ENCODE assay signal across 12 cellular contexts in the genomic region with DNA sequence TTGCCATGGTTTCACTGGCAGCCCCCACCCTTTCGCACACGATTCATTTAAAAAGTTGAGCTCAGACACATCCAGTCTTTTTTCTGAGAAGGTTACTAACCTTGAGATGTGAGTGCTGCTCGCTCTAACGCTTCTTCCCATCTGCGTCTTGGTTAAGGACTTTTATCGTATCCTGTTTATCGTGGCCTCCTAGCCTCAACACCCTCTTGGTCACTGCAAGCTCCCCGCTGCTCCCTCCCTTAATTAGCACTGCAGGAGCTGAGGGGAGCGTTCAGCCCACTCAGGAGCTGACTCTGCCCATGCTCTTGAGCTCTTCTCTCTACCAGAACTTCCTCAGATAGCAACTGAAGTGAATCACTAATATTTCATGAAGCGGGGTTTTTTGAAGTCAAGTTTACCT. TPM values are rescaled to one million over a fixed set of nuclear protein-coding genes. Genes with fewer than 3 reads are reported as not detected.
DNase-seq lines count a peak whose midpoint lies in the region; ATAC-seq, FAIRE-seq and TF ChIP-seq lines count a peak whose summit lies in the region.
"Had no signal": no experiment of that assay in that cellular context is flagged by ENCODE, and none has a peak within 500 bp of the region (broad histone marks: within the 10 kb centered on the region; RNA-seq: fewer than 3 reads in every experiment).

No MANE protein-coding gene starts in this region.

- H3K9me3 ChIP-seq in right lobe of liver (no peaks in the 10 kb centered on the region), HepG2 (ENCODE audit: low read length) (no peaks in the 10 kb centered on the region), thymus (ENCODE audit: control insufficient read depth) (no peaks in the 10 kb centered on the region), A673 (ENCODE audit: low read depth, low read length, poor library complexity, severe bottlenecking) (no peaks in the 10 kb centered on the region), endodermal cell (ENCODE audit: control insufficient read depth, low read length) (no peaks in the 10 kb centered on the region)

- no peak for TF ChIP-seq EP300 in HepG2 (IDR thresholded peaks at IDR 0.05; ENCODE audit: low read depth in 2 of 2, low read length in 2 of 2)
- no peak for TF ChIP-seq EP300 in HepG2 (CRISPR knock-in tag; IDR thresholded peaks at IDR 0.05; ENCODE audit: borderline replicate concordance)

- BruUV-seq in HepG2 (replicated peaks; lab: Mats Ljungman, UMichigan): no TSS peak
- BruUV-seq in A673 (replicated peaks; lab: Mats Ljungman, UMichigan): no TSS peak

- DNase-seq in right lobe of liver: no peak
- no peak for DNase-seq in HepG2 (ENCODE audit: low spot score)
- DNase-seq in T-cell: peak in 3 of 34 experiments; percentile 22 to 41 (median 34)
- DNase-seq in effector memory CD8-positive, alpha-beta T cell: no peak
- DNase-seq in effector CD4-positive, alpha-beta T cell: no peak
- DNase-seq in A673 (ENCODE audit: low spot score): no peak
- no peak for DNase-seq in endodermal cell
- DNase-seq: anterior cingulate cortex, DMS79, left colon, small intestine had no signal

- H3K4me1 ChIP-seq in right lobe of liver (no peaks in the 10 kb centered on the region), HepG2 (ENCODE audit: insufficient read depth, low read length) (peaks cover 8% of the 10 kb centered on the region; the same call in 1 of the 2 replicates), thymus (ENCODE audit: control insufficient read depth, insufficient read depth, low read length) (no peaks in the 10 kb centered on the region), A673 (ENCODE audit: insufficient read depth, low read length, poor library complexity, severe bottlenecking) (no peaks in the 10 kb centered on the region), endodermal cell (ENCODE audit: control insufficient read depth, insufficient read depth, low read length) (no peaks in the 10 kb centered on the region)

- no peak overlapping the region for H2AFZ ChIP-seq in HepG2 (ENCODE audit: low read length)

- H3K27me3 Mint-ChIP-seq in T-cell (no peaks in the 10 kb centered on the region), endodermal cell (ENCODE audit: insufficient read depth) (no peaks in the 10 kb centered on the region)
- H3K27me3 Mint-ChIP-seq in effector memory CD8-positive, alpha-beta T cell: no peaks in the 10 kb centered on the region

- H3K27me3 ChIP-seq in right lobe of liver (no peaks in the 10 kb centered on the region), HepG2 (ENCODE audit: control insufficient read depth in 1 of 2, insufficient read depth in 2 of 2, low read length in 2 of 2) (no peaks in the 10 kb centered on the region), thymus (ENCODE audit: control insufficient read depth, insufficient read depth) (no peaks in the 10 kb centered on the region), A673 (replicated peaks; ENCODE audit: insufficient read depth, low read depth, low read length, poor library complexity) (no peaks in the 10 kb centered on the region), endodermal cell (ENCODE audit: control insufficient read depth, insufficient read depth, low read length, poor library complexity, severe bottlenecking) (no peaks in the 10 kb centered on the region)

- no peak overlapping the region for H3K9ac ChIP-seq in HepG2 (ENCODE audit: insufficient read depth, low read depth, low read length)
- H3K9ac ChIP-seq in endodermal cell (ENCODE audit: extremely low read depth, low read length, poor library complexity, severe bottlenecking): no peak overlapping the region

- TF ChIP-seq POLR2A in right lobe of liver (IDR thresholded peaks at IDR 0.05) (no peak), HepG2 (IDR thresholded peaks at IDR 0.05; ENCODE audit: insufficient read depth in 1 of 2, low read depth in 2 of 2, low read length in 2 of 2) (no peak)

- 60% methylated on average over 9 of the region's 10 CpGs for WGBS in right lobe of liver (ENCODE audit: insufficient coverage, low coverage, low lambda C conversion rate, missing lambda C conversion rate)
- WGBS in HepG2 (ENCODE audit: low lambda C conversion rate): 81% methylated on average over 10 of the region's 10 CpGs
- WGBS in thymus: 71% methylated on average over 10 of the region's 10 CpGs
- WGBS in endodermal cell (ENCODE audit: insufficient coverage in 1 of 2, insufficient read length in 1 of 2), 2 experiments: 88 to 90% methylated on average over 10 of the region's 10 CpGs

- no peak for TF ChIP-seq RAD21 in HepG2 (CRISPR knock-in tag; IDR thresholded peaks at IDR 0.05)

- POLR2A ChIA-PET in HepG2 (lab: Yijun Ruan, JAX): no interaction called here
- POLR2A ChIA-PET in T-cell (lab: Charles Lee): interaction anchor here (0.6 to 1.9 kb wide), 9 partner anchors 10 to 1252 kb away, joined by 3 to 9 read pairs (median 4); a partner anchor contains a TSS
- POLR2A ChIA-PET in A673 (lab: Charles Lee; ENCODE audit: low non-redundant PET): interaction anchor here (0.6 kb wide), 1 partner anchor 113 kb away, joined by 3 read pairs; no protein-coding TSS in a partner anchor

- H3K9me3 Mint-ChIP-seq in T-cell (no peaks in the 10 kb centered on the region), endodermal cell (peaks cover 2% of the 10 kb centered on the region)
- H3K9me3 Mint-ChIP-seq in effector memory CD8-positive, alpha-beta T cell: no peaks in the 10 kb centered on the region

- intact Hi-C loops in right lobe of liver (cut with DNase I): no loop called here
- intact Hi-C loops in HepG2 (cut with micrococcal nuclease; ENCODE audit: unreplicated experiment): no loop called here
- intact Hi-C loops in A673 (cut with micrococcal nuclease; ENCODE audit: unreplicated experiment): no loop called here

- FAIRE-seq in HepG2 (lab: Jason Lieb, UNC): no peak
- FAIRE-seq: small intestine had no signal

- H3K79me2 ChIP-seq in HepG2 (ENCODE audit: insufficient read depth, low read length): no peaks in the 10 kb centered on the region

- in situ Hi-C loops in HepG2 (cut with HindIII; ENCODE audit: extremely low pct_ligation_motif_present, low pct_unique_long_range_greater_than_20kb): no loop called here

- H3K4me3 ChIP-seq in right lobe of liver (peak overlapping the region in 1 of 3 donors; percentile 21), HepG2 (replicated peaks in 1 of 3; ENCODE audit: insufficient read depth in 1 of 3, low read depth in 2 of 3, low read length in 3 of 3) (no peak overlapping the region), thymus (ENCODE audit: low read length) (peak overlapping the region; percentile 18), A673 (ENCODE audit: low read depth, low read length, poor library complexity, severe bottlenecking) (no peak overlapping the region), endodermal cell (ENCODE audit: low read length) (no peak overlapping the region)

- no peaks in the 10 kb centered on the region for H3K36me3 ChIP-seq in right lobe of liver
- no peaks in the 10 kb centered on the region for H3K36me3 ChIP-seq in HepG2 (replicated peaks in 1 of 2; ENCODE audit: control insufficient read depth in 1 of 2, insufficient read depth in 2 of 2, low read length in 2 of 2)
- no peaks in the 10 kb centered on the region for H3K36me3 ChIP-seq in thymus (ENCODE audit: control insufficient read depth, insufficient read depth)
- H3K36me3 ChIP-seq in A673 (ENCODE audit: insufficient read depth, low read length, poor library complexity, severe bottlenecking): no peaks in the 10 kb centered on the region
- no peaks in the 10 kb centered on the region for H3K36me3 ChIP-seq in endodermal cell (ENCODE audit: control insufficient read depth, insufficient read depth, low read length)

- TF ChIP-seq CTCF in right lobe of liver (IDR thresholded peaks at IDR 0.05) (no peak), HepG2 (CRISPR knock-in tag; IDR thresholded peaks at IDR 0.05) (no peak), A673 (conservative IDR thresholded peaks at IDR 0.05; ENCODE audit: low read depth, low read length) (no peak), endodermal cell (conservative IDR thresholded peaks at IDR 0.05) (no peak)

- CTCF ChIA-PET in HepG2 (lab: Yijun Ruan, JAX; ENCODE audit: low intra/inter-chr PET ratio, low total read pairs) (no interaction called here), T-cell (lab: Charles Lee) (interaction anchor here (0.6 to 1.5 kb wide), 9 partner anchors 10 to 131 kb away, joined by 3 to 10 read pairs (median 3); no protein-coding TSS in a partner anchor), A673 (lab: Charles Lee) (no interaction called here)

- H3K4me3 Mint-ChIP-seq in T-cell: no peak overlapping the region
- H3K4me3 Mint-ChIP-seq in effector memory CD8-positive, alpha-beta T cell: no peak overlapping the region
- H3K4me3 Mint-ChIP-seq in endodermal cell: no peak overlapping the region

- peaks cover 5% of the 10 kb centered on the region for H3K36me3 Mint-ChIP-seq in T-cell
- peaks cover 3% of the 10 kb centered on the region for H3K36me3 Mint-ChIP-seq in effector memory CD8-positive, alpha-beta T cell (ENCODE audit: insufficient read depth)
- no peaks in the 10 kb centered on the region for H3K36me3 Mint-ChIP-seq in endodermal cell (ENCODE audit: low read depth)

- H4K20me1 ChIP-seq in HepG2 (ENCODE audit: insufficient read depth, low read length): no peaks in the 10 kb centered on the region

- H3K27ac Mint-ChIP-seq in T-cell (no peak overlapping the region), endodermal cell (no peak overlapping the region)
- H3K27ac Mint-ChIP-seq in effector memory CD8-positive, alpha-beta T cell: no peak overlapping the region

- peak; percentile 40 to 54 (median 45) for ATAC-seq in right lobe of liver
- ATAC-seq in HepG2: no peak
- ATAC-seq in T-cell (replicated peaks in 1 of 4): peak; percentile 49 to 56 (median 52)
- peak; percentile 35 for ATAC-seq in effector memory CD8-positive, alpha-beta T cell (replicated peaks)
- ATAC-seq: left colon had no signal

- no peak overlapping the region for H3K4me2 ChIP-seq in HepG2 (ENCODE audit: low read depth, low read length)

- peak overlapping the region in 2 of 3 donors; percentile 11 to 18 for H3K27ac ChIP-seq in right lobe of liver
- H3K27ac ChIP-seq in HepG2 (ENCODE audit: extremely low read length, insufficient read depth, low read length): no peak overlapping the region
- peak overlapping the region; percentile 77 for H3K27ac ChIP-seq in thymus (ENCODE audit: low read depth)
- H3K27ac ChIP-seq in A673 (ENCODE audit: low read depth, low read length, poor library complexity, severe bottlenecking): no peak overlapping the region
- no peak overlapping the region for H3K27ac ChIP-seq in endodermal cell (ENCODE audit: low read depth, low read length)

- H3K4me1 Mint-ChIP-seq in T-cell: peaks cover 27 to 33% (median 32%) of the 10 kb centered on the region in 3 donors
- H3K4me1 Mint-ChIP-seq in effector memory CD8-positive, alpha-beta T cell (ENCODE audit: low read depth in 2 of 2): peaks cover 10 to 21% of the 10 kb centered on the region in 2 donors
- H3K4me1 Mint-ChIP-seq in endodermal cell: no peaks in the 10 kb centered on the region

RNA-seq across cellular contexts. Expression of a gene that starts 9.0 kb away (rescaled TPM):
- total RNA-seq in right lobe of liver (1 to 10 TPM in 5 of 6 experiments, under 1 TPM in 1; 0.68 to 3.8 (median 2.1) TPM), HepG2 (2016; rRNA removed; fragmentation: Illumina TruSeq; extraction: Trizol) (0.15 and 0.77 TPM in 2 replicates), T-cell (10 to 100 TPM; 32.2 to 87.1 (median 57.4) TPM), A673 (2021) (0.71 and 1.1 TPM in 2 replicates), endodermal cell (under 1 TPM in 1 of 2 donors, not detected in 1; 0.13 TPM)
- total RNA-seq in HepG2 (2016; cell fraction: cytosol; rRNA removed; fragmentation: Illumina TruSeq; extraction: Trizol; ENCODE audit: low read depth): 4.7 and 5.9 TPM in 2 replicates
- total RNA-seq in HepG2 (2016; cell fraction: insoluble cytoplasmic fraction; rRNA removed; fragmentation: Illumina TruSeq; extraction: Trizol): 0.10 and 0.63 TPM in 2 replicates
- total RNA-seq in HepG2 (2016; cell fraction: membrane; rRNA removed; fragmentation: Illumina TruSeq; extraction: Trizol): 0.77 and 1.1 TPM in 2 replicates
- 1.7 TPM in 2 replicates for total RNA-seq in HepG2 (2016; cell fraction: nucleus; rRNA removed; fragmentation: Illumina TruSeq; extraction: Trizol)
- polyA plus RNA-seq in HepG2 (2011; rRNA removed) (0.13 and 0.20 TPM in 2 replicates), thymus (4.1 TPM)
- 0.05 and 0.10 TPM in 2 replicates for polyA plus RNA-seq in HepG2 (2011; cell fraction: cytosol; rRNA removed)
- polyA plus RNA-seq in HepG2 (2011; cell fraction: nucleus; rRNA removed): 0.40 and 0.45 TPM in 2 replicates
- polyA plus RNA-seq in HepG2 (2012): 0.04 and 0.25 TPM in 2 replicates
- 0.02 TPM in 1 of 2 replicates, not detected in the other for polyA plus RNA-seq in HepG2 (2016; cell fraction: cytosol; fragmentation: Illumina TruSeq; extraction: Trizol; ENCODE audit: low read depth)
- 0.17 TPM in 1 of 2 replicates, not detected in the other for polyA plus RNA-seq in HepG2 (2016; cell fraction: insoluble cytoplasmic fraction; fragmentation: Illumina TruSeq; extraction: Trizol; ENCODE audit: low read depth)
- polyA plus RNA-seq in HepG2 (2016; cell fraction: membrane; fragmentation: Illumina TruSeq; extraction: Trizol; ENCODE audit: low read depth): 0.12 TPM in 1 of 2 replicates, not detected in the other
- 0.67 and 0.85 TPM in 2 replicates for polyA plus RNA-seq in HepG2 (2016; cell fraction: nucleus; fragmentation: Illumina TruSeq; extraction: Trizol; ENCODE audit: insufficient read depth, low read depth)
- polyA minus RNA-seq in HepG2 (2011; rRNA and poly(A)+ RNA removed; ENCODE audit: low replicate concordance): 1.4 and 4.0 TPM in 2 replicates
- 0.79 TPM in 1 of 2 replicates, not detected in the other for polyA minus RNA-seq in HepG2 (2011; cell fraction: cytosol; rRNA and poly(A)+ RNA removed)
- 1.5 and 1.9 TPM in 2 replicates for polyA minus RNA-seq in HepG2 (2011; cell fraction: nucleus; rRNA and poly(A)+ RNA removed)
- 0.07 TPM for polyA plus RNA-seq in endodermal cell (2013, experiment 1 of 2)
- polyA plus RNA-seq in endodermal cell (2013, experiment 2 of 2): 0.08 TPM

Comparison
In these comparisons a context has a peak if more than half of its experiments do, and no peak if none do; other contexts are left out.
1. H3K27ac ChIP-seq: peak in right lobe of liver (2 of 3) and thymus (single experiment); none in HepG2 (single experiment), A673 (single experiment) and endodermal cell (single experiment).
2. RNA of a gene that starts 9.0 kb away (total RNA-seq): 32.2 to 87.1 TPM in T-cell; 0.68 to 3.8 TPM in right lobe of liver, 0.10 to 5.9 TPM in HepG2, 0.71 to 1.1 TPM in A673 and 0.13 TPM in endodermal cell; every median in the first group is over 4 times any median in the second.
3. CTCF ChIA-PET loops: an anchor here in T-cell (0.6 to 1.5 kb wide); none called in HepG2 and A673.